Comparison of ENCODE assay signal across 21 cellular contexts in the genomic region with DNA sequence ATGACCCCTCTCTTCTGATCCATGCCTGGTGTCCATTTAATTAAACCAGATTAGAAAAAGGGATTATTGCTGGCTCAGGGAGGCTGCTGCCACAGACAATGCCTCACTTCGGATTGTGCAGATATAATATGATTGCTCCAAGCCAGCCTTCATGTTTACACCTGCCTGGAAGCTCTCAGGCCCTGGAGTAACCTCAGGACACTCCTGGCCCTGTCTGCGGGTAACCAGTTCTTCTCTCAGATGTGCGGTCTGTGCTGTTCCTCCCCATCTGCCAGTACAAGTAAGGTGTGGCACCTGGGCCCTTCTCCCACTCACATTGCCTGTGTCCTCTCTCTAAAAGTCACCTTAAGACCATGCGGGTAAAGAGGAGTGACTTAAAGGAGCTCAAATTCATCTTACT. TPM values are rescaled to one million over a fixed set of nuclear protein-coding genes. Genes with fewer than 3 reads are reported as not detected.
DNase-seq lines count a peak whose midpoint lies in the region; ATAC-seq and TF ChIP-seq lines count a peak whose summit lies in the region.
"Had no signal": no experiment of that assay in that cellular context is flagged by ENCODE, and none has a peak within 500 bp of the region (broad histone marks: within the 10 kb centered on the region; RNA-seq: fewer than 3 reads in every experiment).

No MANE protein-coding gene starts in this region.

- H3K27ac ChIP-seq in GM23338 (ENCODE audit: low read depth) (no peak overlapping the region), RWPE2 (ENCODE audit: poor library complexity, severe bottlenecking) (no peak overlapping the region), substantia nigra (ENCODE audit: low read depth, low read length, poor library complexity, severe bottlenecking) (peak overlapping the region; percentile 21)

- TF ChIP-seq CTCF in GM23338 (conservative IDR thresholded peaks at IDR 0.05; ENCODE audit: low read depth in 2 of 2) (no peak), RWPE2 (IDR thresholded peaks at IDR 0.05; ENCODE audit: poor library complexity, severe bottlenecking) (no peak), WTC11 (IDR thresholded peaks at IDR 0.05) (no peak)

- H3K36me3 Mint-ChIP-seq in GM23338 (ENCODE audit: low read depth) (no peaks in the 10 kb centered on the region), WTC11 (no peaks in the 10 kb centered on the region)
- H3K36me3 Mint-ChIP-seq: CD8-positive, alpha-beta memory T cell had no signal

- H3K9me2 ChIP-seq in GM23338 (ENCODE audit: insufficient read depth), result no peaks in the 10 kb centered on the region

- H3K27ac Mint-ChIP-seq in GM23338 (no peak overlapping the region), WTC11 (no peak overlapping the region)
- H3K27ac Mint-ChIP-seq: CD4-positive, CD25-positive, alpha-beta regulatory T cell; H9 had no signal

- DNase-seq in GM23338 (ENCODE audit: low spot score) (no peak), RWPE2 (ENCODE audit: low spot score) (no peak), substantia nigra (lab: John Stamatoyannopoulos, UW) (no peak), SW480 (ENCODE audit: low spot score) (no peak), WTC11 (ENCODE audit: low spot score) (no peak), ecto neural progenitor cell (ENCODE audit: low spot score) (no peak)
- no peak for DNase-seq in stimulated activated CD8-positive, alpha-beta memory T cell treated with anti-CD3 and anti-CD28 coated beads, Interleukin-4, amount 100 ng/mL, for 48 hours
- DNase-seq: ACHN; BE2C; C1 segment of cervical spinal cord; CD4-positive, CD25-positive, alpha-beta regulatory T cell; CD8-positive, alpha-beta memory T cell; COR-L47; DMS153; DMS79; GDM1; H9; IMR-90 had no signal

- POLR2A ChIA-PET in WTC11 (lab: Charles Lee), result no interaction called here

- H3K4me3 Mint-ChIP-seq in GM23338 (no peak overlapping the region), WTC11 (no peak overlapping the region)
- H3K4me3 Mint-ChIP-seq: CD4-positive, CD25-positive, alpha-beta regulatory T cell; CD8-positive, alpha-beta memory T cell; H9 had no signal

- H3K27me3 ChIP-seq in GM23338 (ENCODE audit: insufficient read depth) (no peaks in the 10 kb centered on the region), RWPE2 (ENCODE audit: insufficient read depth, poor library complexity, severe bottlenecking) (no peaks in the 10 kb centered on the region)
- H3K27me3 ChIP-seq: BE2C had no signal

- H3K9me3 Mint-ChIP-seq in GM23338 (no peaks in the 10 kb centered on the region), WTC11 (no peaks in the 10 kb centered on the region)
- H3K9me3 Mint-ChIP-seq: CD8-positive, alpha-beta memory T cell; H9 had no signal

- peaks cover 5% of the 10 kb centered on the region for H3K4me1 Mint-ChIP-seq in GM23338
- H3K4me1 Mint-ChIP-seq in WTC11, result peaks cover 5% of the 10 kb centered on the region
- H3K4me1 Mint-ChIP-seq: CD8-positive, alpha-beta memory T cell had no signal

- 0 out of 2 replicates have a peak, but pooled peaks cover 4% of the 10 kb centered on the region for H3F3A ChIP-seq in GM23338 (replicated peaks; ENCODE audit: low read depth)

- H4K20me1 ChIP-seq in GM23338 (replicated peaks; ENCODE audit: insufficient read depth), result no peaks in the 10 kb centered on the region

- H3K27me3 Mint-ChIP-seq in GM23338 (ENCODE audit: insufficient read depth, low read depth, poor library complexity), result peaks cover 5% of the 10 kb centered on the region
- H3K27me3 Mint-ChIP-seq in WTC11 (ENCODE audit: low read depth), result no peaks in the 10 kb centered on the region

- no peak overlapping the region for H3K4me3 ChIP-seq in GM23338
- H3K4me3 ChIP-seq in RWPE2 (ENCODE audit: severe bottlenecking), result no peak overlapping the region

- no peak overlapping the region for H3K4me2 ChIP-seq in GM23338

- peak overlapping the region; percentile 85; the same call in 1 of the 2 replicates for H2AFZ ChIP-seq in GM23338

- ATAC-seq in GM23338 (no peak), RWPE2 (ENCODE audit: low read depth) (peak; percentile 60), esophagus mucosa (peak; percentile 45), WTC11 (no peak)

- no peaks in the 10 kb centered on the region for H3K79me2 ChIP-seq in GM23338 (replicated peaks; ENCODE audit: insufficient read depth)

- H3K9me3 ChIP-seq in RWPE2 (ENCODE audit: severe bottlenecking), result no peaks in the 10 kb centered on the region
- H3K9me3 ChIP-seq: BE2C had no signal

- H3K36me3 ChIP-seq in GM23338 (ENCODE audit: insufficient read depth) (no peaks in the 10 kb centered on the region), RWPE2 (ENCODE audit: low read depth) (no peaks in the 10 kb centered on the region)
- H3K36me3 ChIP-seq: BE2C had no signal

- no peaks in the 10 kb centered on the region; the same call in 1 of the 2 replicates for H3K4me1 ChIP-seq in GM23338 (ENCODE audit: insufficient read depth)
- no peaks in the 10 kb centered on the region for H3K4me1 ChIP-seq in RWPE2 (ENCODE audit: insufficient read depth, poor library complexity, severe bottlenecking)
- H3K4me1 ChIP-seq: BE2C had no signal

- CTCF ChIA-PET in WTC11 (lab: Charles Lee), result interaction anchor here (1.3 to 3.0 kb wide), 5 partner anchors 89 to 148 kb away, joined by 3 to 29 read pairs (median 20); no protein-coding TSS in a partner anchor

TF ChIP-seq in GM23338, 12 proteins besides CTCF, POLR2A, EP300 and RAD21 (continues in another document):
- TF ChIP-seq POLR2AphosphoS5 (IDR thresholded peaks at IDR 0.05; ENCODE audit: low read depth) (no peak), CREB1 (CRISPR knock-in tag; IDR thresholded peaks at IDR 0.05; ENCODE audit: low read depth) (no peak), JUNB (IDR thresholded peaks at IDR 0.05; ENCODE audit: unreplicated experiment) (no peak), NANOG (IDR thresholded peaks at IDR 0.05; ENCODE audit: borderline replicate concordance) (no peak)
- TF ChIP-seq, protein P1, sequence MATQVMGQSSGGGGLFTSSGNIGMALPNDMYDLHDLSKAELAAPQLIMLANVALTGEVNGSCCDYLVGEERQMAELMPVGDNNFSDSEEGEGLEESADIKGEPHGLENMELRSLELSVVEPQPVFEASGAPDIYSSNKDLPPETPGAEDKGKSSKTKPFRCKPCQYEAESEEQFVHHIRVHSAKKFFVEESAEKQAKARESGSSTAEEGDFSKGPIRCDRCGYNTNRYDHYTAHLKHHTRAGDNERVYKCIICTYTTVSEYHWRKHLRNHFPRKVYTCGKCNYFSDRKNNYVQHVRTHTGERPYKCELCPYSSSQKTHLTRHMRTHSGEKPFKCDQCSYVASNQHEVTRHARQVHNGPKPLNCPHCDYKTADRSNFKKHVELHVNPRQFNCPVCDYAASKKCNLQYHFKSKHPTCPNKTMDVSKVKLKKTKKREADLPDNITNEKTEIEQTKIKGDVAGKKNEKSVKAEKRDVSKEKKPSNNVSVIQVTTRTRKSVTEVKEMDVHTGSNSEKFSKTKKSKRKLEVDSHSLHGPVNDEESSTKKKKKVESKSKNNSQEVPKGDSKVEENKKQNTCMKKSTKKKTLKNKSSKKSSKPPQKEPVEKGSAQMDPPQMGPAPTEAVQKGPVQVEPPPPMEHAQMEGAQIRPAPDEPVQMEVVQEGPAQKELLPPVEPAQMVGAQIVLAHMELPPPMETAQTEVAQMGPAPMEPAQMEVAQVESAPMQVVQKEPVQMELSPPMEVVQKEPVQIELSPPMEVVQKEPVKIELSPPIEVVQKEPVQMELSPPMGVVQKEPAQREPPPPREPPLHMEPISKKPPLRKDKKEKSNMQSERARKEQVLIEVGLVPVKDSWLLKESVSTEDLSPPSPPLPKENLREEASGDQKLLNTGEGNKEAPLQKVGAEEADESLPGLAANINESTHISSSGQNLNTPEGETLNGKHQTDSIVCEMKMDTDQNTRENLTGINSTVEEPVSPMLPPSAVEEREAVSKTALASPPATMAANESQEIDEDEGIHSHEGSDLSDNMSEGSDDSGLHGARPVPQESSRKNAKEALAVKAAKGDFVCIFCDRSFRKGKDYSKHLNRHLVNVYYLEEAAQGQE (IDR thresholded peaks at IDR 0.05; ENCODE audit: unreplicated experiment), result no peak

TF ChIP-seq in WTC11, 78 proteins besides CTCF, POLR2A, EP300 and RAD21 (continues in another document):
- TF ChIP-seq, protein P2, sequence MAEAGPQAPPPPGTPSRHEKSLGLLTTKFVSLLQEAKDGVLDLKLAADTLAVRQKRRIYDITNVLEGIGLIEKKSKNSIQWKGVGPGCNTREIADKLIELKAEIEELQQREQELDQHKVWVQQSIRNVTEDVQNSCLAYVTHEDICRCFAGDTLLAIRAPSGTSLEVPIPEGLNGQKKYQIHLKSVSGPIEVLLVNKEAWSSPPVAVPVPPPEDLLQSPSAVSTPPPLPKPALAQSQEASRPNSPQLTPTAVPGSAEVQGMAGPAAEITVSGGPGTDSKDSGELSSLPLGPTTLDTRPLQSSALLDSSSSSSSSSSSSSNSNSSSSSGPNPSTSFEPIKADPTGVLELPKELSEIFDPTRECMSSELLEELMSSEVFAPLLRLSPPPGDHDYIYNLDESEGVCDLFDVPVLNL (CRISPR knock-in tag; IDR thresholded peaks at IDR 0.05; ENCODE audit: borderline replicate concordance, low read depth), result no peak
- no peak for TF ChIP-seq CREB1 (CRISPR knock-in tag; IDR thresholded peaks at IDR 0.05)
- TF ChIP-seq, protein P3, sequence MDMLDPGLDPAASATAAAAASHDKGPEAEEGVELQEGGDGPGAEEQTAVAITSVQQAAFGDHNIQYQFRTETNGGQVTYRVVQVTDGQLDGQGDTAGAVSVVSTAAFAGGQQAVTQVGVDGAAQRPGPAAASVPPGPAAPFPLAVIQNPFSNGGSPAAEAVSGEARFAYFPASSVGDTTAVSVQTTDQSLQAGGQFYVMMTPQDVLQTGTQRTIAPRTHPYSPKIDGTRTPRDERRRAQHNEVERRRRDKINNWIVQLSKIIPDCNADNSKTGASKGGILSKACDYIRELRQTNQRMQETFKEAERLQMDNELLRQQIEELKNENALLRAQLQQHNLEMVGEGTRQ (CRISPR knock-in tag; IDR thresholded peaks at IDR 0.05), result no peak
- TF ChIP-seq, protein P4, sequence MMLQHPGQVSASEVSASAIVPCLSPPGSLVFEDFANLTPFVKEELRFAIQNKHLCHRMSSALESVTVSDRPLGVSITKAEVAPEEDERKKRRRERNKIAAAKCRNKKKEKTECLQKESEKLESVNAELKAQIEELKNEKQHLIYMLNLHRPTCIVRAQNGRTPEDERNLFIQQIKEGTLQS (CRISPR knock-in tag; conservative IDR thresholded peaks at IDR 0.05), result no peak
- TF ChIP-seq CREM (CRISPR knock-in tag; IDR thresholded peaks at IDR 0.05), result no peak

RNA-seq across cellular contexts. Expression of a gene that starts 8.8 kb away (rescaled TPM):
- not detected in 2 replicates for total RNA-seq in GM23338 (2014; rRNA removed; shearing (Covaris generic))
- polyA plus RNA-seq in GM23338 (2016; fragmentation: Nextera tagmentation; extraction: Ambion mirVana), result not detected in 2 replicates
- total RNA-seq in esophagus mucosa (0.20 TPM), WTC11 (2021) (0.11 to 0.33 TPM in 2 of 3 replicates, not detected in the other)
- total RNA-seq: CD4-positive, CD25-positive, alpha-beta regulatory T cell; Daoy; H1; H9; IMR-90 had no signal
- polyA plus RNA-seq: CD4-positive, CD25-positive, alpha-beta regulatory T cell; CD8-positive, alpha-beta memory T cell; H1; IMR-90 had no signal

Comparison
In these comparisons a context has a peak if more than half of its experiments do, and no peak if none do; other contexts are left out.
1. ATAC-seq: peak in RWPE2 (single experiment) and esophagus mucosa (single experiment); none in GM23338 (single experiment) and WTC11 (single experiment).